Comparison of ENCODE assay signal across 1 cellular context in the genomic region with DNA sequence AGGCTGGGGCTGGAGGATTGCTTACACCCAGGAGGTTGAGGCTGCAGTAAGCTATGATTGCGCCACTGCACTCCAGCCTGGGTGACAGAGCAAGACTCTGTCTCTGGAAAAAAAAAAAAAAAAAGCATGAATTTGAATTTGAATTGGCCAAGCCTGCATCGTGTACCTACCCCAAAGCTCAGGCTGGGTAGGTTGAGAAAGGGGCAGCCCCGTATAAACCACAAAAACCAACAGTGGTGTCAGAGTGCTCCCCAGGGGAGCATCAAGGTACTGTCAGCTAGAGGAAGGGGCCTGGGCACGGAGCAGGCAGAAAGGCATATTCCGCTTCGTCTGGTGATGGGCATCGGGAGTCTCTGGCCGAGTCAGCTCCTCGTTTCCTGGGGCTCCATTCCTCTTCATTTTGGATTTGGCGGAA.
TF ChIP-seq lines count a peak whose summit lies in the region.

No MANE protein-coding gene starts in this region.

TF ChIP-seq in H1, 55 proteins besides CTCF, POLR2A, EP300 and RAD21:
- TF ChIP-seq TBP (IDR thresholded peaks at IDR 0.05; ENCODE audit: low read depth, low read length) = no peak
- TF ChIP-seq CEBPB (IDR thresholded peaks at IDR 0.05; ENCODE audit: low read depth, low read length) = no peak
- TF ChIP-seq KDM4A (IDR thresholded peaks at IDR 0.05; ENCODE audit: low read depth, low read length, severe bottlenecking) = no peak
- no peak for TF ChIP-seq CTBP2 (IDR thresholded peaks at IDR 0.05; ENCODE audit: borderline replicate concordance, insufficient read depth, insufficient read length, low read length)
- no peak for TF ChIP-seq NRF1 (IDR thresholded peaks at IDR 0.05; ENCODE audit: low read depth, low read length)
